1 cellular context compared by ENCODE assay signal in genomic region chr16:50597563-50598255, GRCh38.
TF ChIP-seq lines count a peak whose summit lies in the region.

No MANE protein-coding gene starts in this region.

TF ChIP-seq in HepG2, 621 proteins besides CTCF, POLR2A, EP300 and RAD21:
- TF ChIP-seq PCBP1 (IDR thresholded peaks at IDR 0.05; ENCODE audit: borderline replicate concordance, low read depth, low read length) (no peak), XBP1 (CRISPR knock-in tag; IDR thresholded peaks at IDR 0.05) (no peak), ZNF747 (CRISPR knock-in tag; IDR thresholded peaks at IDR 0.05; ENCODE audit: borderline replicate concordance) (no peak), ZNF883 (CRISPR knock-in tag; IDR thresholded peaks at IDR 0.05; ENCODE audit: not compliant biosample characterization) (no peak), AGO2 (optimal IDR thresholded peaks at IDR 0.05; ENCODE audit: low read depth, low read length) (peak; percentile 74), POLR2AphosphoS5 (IDR thresholded peaks at IDR 0.05; ENCODE audit: low read depth, low read length) (0 out of 2 replicates have a peak, but pooled peaks have one; percentile 13), POGK (CRISPR knock-in tag; conservative IDR thresholded peaks at IDR 0.05) (no peak), RBM22 (optimal IDR thresholded peaks at IDR 0.05; ENCODE audit: low read length) (peak; percentile 87), KDM5A (IDR thresholded peaks at IDR 0.05; ENCODE audit: borderline replicate concordance, low read length) (no peak), ZNF704 (CRISPR knock-in tag; IDR thresholded peaks at IDR 0.05; ENCODE audit: borderline replicate concordance) (no peak), ZNF782 (CRISPR knock-in tag; IDR thresholded peaks at IDR 0.05; ENCODE audit: borderline replicate concordance) (no peak), ZNF326 (CRISPR knock-in tag; IDR thresholded peaks at IDR 0.05; ENCODE audit: borderline replicate concordance) (no peak)
